8 cellular contexts compared by ENCODE assay signal in the genomic region with DNA sequence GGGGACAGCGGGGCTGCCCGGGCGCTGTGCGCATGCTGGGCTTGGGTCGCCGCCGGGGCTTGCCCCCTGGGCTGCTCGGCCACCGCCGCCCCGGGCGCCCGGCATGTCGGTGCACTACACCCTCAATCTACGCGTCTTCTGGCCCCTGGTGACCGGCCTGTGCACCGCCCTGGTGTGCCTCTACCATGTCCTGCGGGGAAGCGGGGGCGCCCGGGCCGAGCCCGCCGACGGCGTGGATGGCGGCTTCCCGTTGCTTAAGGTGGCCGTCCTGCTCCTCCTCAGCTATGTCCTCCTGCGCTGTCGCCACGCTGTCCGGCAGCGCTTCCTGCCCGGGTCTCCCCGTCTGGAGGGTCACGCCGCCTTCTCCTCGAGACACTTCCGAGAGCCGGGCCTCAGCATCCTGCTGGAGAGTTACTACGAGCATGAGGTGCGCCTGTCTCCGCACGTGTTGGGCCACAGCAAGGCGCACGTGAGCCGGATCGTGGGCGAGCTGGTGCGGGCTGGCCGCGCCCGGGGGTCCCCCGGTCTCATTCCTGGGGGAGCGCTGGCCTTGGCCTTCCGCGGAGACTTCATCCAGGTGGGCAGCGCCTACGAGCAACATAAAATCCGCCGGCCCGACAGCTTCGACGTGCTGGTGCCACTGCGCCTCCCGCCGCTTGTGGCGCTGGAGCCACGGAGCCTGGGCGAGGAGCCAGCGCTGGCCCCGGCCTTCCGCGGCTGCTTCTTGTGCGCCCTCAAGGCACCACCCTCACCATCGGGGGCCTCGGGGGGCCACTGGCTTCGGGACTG. TPM values are rescaled to one million over a fixed set of nuclear protein-coding genes. Genes with fewer than 3 reads are reported as not detected.
DNase-seq lines count a peak whose midpoint lies in the region; ATAC-seq, FAIRE-seq and TF ChIP-seq lines count a peak whose summit lies in the region.

No MANE protein-coding gene starts in this region.

- H3K27ac ChIP-seq in GM12878 (ENCODE audit: control insufficient read depth, insufficient read depth) (peak overlapping the region; percentile 61), small intestine (ENCODE audit: low read depth in 1 of 2, low read length in 1 of 2) (peak overlapping the region; percentile 90 to 95)

- no TSS peak for BruUV-seq in GM12878 (replicated peaks; lab: Mats Ljungman, UMichigan)

- peaks cover 3% of the 10 kb centered on the region; the same call in 1 of the 2 replicates for H3K79me2 ChIP-seq in GM12878 (ENCODE audit: control insufficient read depth, insufficient read depth, low read length)

- H3K4me2 ChIP-seq in GM12878 (ENCODE audit: control insufficient read depth, insufficient read depth), result peak overlapping the region; percentile 80

- RAD21 ChIA-PET in GM12878 (lab: Charles Lee; ENCODE audit: unreplicated experiment), result no interaction called here

- no peak for TF ChIP-seq RAD21 in GM12878 (IDR thresholded peaks at IDR 0.05; ENCODE audit: insufficient read depth, low read depth, low read length)

- CTCF ChIA-PET in GM12878 (lab: Yijun Ruan, JAX), result interaction anchor here (0.7 kb wide), 1 partner anchor 20 kb away, joined by 3 read pairs; no protein-coding TSS in a partner anchor

- TF ChIP-seq CTCF in GM12865 (IDR thresholded peaks at IDR 0.05; ENCODE audit: insufficient read depth, low read depth, low read length, missing control alignments), result no peak
- no peak for TF ChIP-seq CTCF in GM12878 (IDR thresholded peaks at IDR 0.05 in 2 of 3, conservative IDR thresholded peaks at IDR 0.05 in 1 of 3; ENCODE audit: control insufficient read depth in 2 of 3, extremely low read depth in 1 of 3, insufficient read depth in 1 of 3, low read depth in 3 of 3, low read length in 3 of 3)

- in situ Hi-C loops in GM12878 (cut with MboI), result no loop called here

- H3K9ac ChIP-seq in GM12878 (ENCODE audit: control insufficient read depth, insufficient read depth, low read length) (peak overlapping the region; percentile 76), iPS-15b (ENCODE audit: low read depth, low read length) (no peak overlapping the region)

- H3K27me3 ChIP-seq in GM12878 (replicated peaks in 1 of 2; ENCODE audit: control insufficient read depth in 2 of 2, insufficient read depth in 2 of 2, low read length in 1 of 2), result no peaks in the 10 kb centered on the region
- H3K27me3 ChIP-seq in iPS-15b (ENCODE audit: control insufficient read depth, insufficient read depth, low read length), result peaks cover 16% of the 10 kb centered on the region
- no peaks in the 10 kb centered on the region for H3K27me3 ChIP-seq in small intestine (ENCODE audit: control insufficient read depth in 2 of 2, insufficient read depth in 2 of 2, low read length in 2 of 2)

- H3K4me1 ChIP-seq in GM12878 (ENCODE audit: control insufficient read depth, insufficient read depth, low read length) (peaks cover 26% of the 10 kb centered on the region), iPS-15b (ENCODE audit: control insufficient read depth, insufficient read depth, low read length) (peaks cover 10% of the 10 kb centered on the region), small intestine (ENCODE audit: control insufficient read depth in 2 of 2, insufficient read depth in 1 of 2, low read depth in 1 of 2, low read length in 1 of 2) (peaks cover 0 to 15% of the 10 kb centered on the region in 2 donors)

- TF ChIP-seq POLR2A in GM12878 (IDR thresholded peaks at IDR 0.05; ENCODE audit: low read depth, low read length), result no peak

- TF ChIP-seq EP300 in GM12878 (IDR thresholded peaks at IDR 0.05; ENCODE audit: borderline replicate concordance in 1 of 2, control insufficient read depth in 1 of 2, low read depth in 2 of 2, low read length in 2 of 2), result no peak

- POLR2A ChIA-PET in GM12878 (lab: Charles Lee), result no interaction called here

- H3K9me3 ChIP-seq in GM12878 (replicated peaks; ENCODE audit: control insufficient read depth, insufficient read depth, low read length) (no peaks in the 10 kb centered on the region), iPS-15b (ENCODE audit: control insufficient read depth, insufficient read depth, low read length) (no peaks in the 10 kb centered on the region), small intestine (ENCODE audit: control insufficient read depth, low read depth) (no peaks in the 10 kb centered on the region)

- H2AFZ ChIP-seq in GM12878 (ENCODE audit: control insufficient read depth, low read depth, low read length), result peak overlapping the region; percentile 79

- SMC1A ChIA-PET in GM12878 (lab: Charles Lee; ENCODE audit: uncharacterized antibody, unreplicated experiment), result interaction anchor here (0.8 to 3.8 kb wide), 2 partner anchors 12 to 20 kb away, joined by 3 to 13 read pairs; no protein-coding TSS in a partner anchor

- H4K20me1 ChIP-seq in GM12878 (ENCODE audit: control insufficient read depth, insufficient read depth), result no peaks in the 10 kb centered on the region

- peak; percentile 77 for DNase-seq in GM12865 (ENCODE audit: low read depth)
- peak; percentile 48 for DNase-seq in HT1080 (ENCODE audit: low read depth)
- DNase-seq in GM12878 (ENCODE audit: low read depth, low spot score), result no peak
- DNase-seq in small intestine, result peak; percentile 51
- no peak for DNase-seq in stimulated activated naive CD4-positive, alpha-beta T cell treated with Interleukin-2 at 50 U/mL for 16 hours (lab: John Stamatoyannopoulos, UW)
- no peak for DNase-seq in stimulated activated CD4-positive, alpha-beta T cell treated with anti-CD3 and anti-CD28 coated beads, Interleukin-2, amount 100 ng/mL, for 48 hours

- WGBS in GM12878 (ENCODE audit: insufficient coverage, insufficient replicate concordance, low lambda C conversion rate, missing lambda C conversion rate), result 30% methylated on average over 67 of the region's 80 CpGs
- WGBS in small intestine, 3 donors, result 11 to 21% (median 15%) methylated on average over 65 to 80 of the region's 80 CpGs

- ATAC-seq in GM12878 (peak; percentile 52), HG02610 (IDR thresholded peaks at IDR 0.05; ENCODE audit: unreplicated experiment) (no peak)

- H3K4me3 ChIP-seq in GM12865 (ENCODE audit: low read depth, low read length) (peak overlapping the region; percentile 49), GM12878 (peak overlapping the region; percentile 77), iPS-15b (ENCODE audit: low read depth, low read length) (peak overlapping the region; percentile 47), small intestine (ENCODE audit: low read depth in 1 of 2, low read length in 2 of 2) (peak overlapping the region; percentile 62 to 73)

- no peaks in the 10 kb centered on the region; a peak in 1 of 4 replicates for H3K36me3 ChIP-seq in GM12878 (ENCODE audit: control insufficient read depth in 2 of 2, insufficient read depth in 2 of 2, low read length in 1 of 2)
- H3K36me3 ChIP-seq in iPS-15b (ENCODE audit: control insufficient read depth, insufficient read depth, low read length), result no peaks in the 10 kb centered on the region
- no peaks in the 10 kb centered on the region for H3K36me3 ChIP-seq in small intestine (ENCODE audit: control insufficient read depth in 2 of 2, insufficient read depth in 2 of 2, low read length in 2 of 2)

- intact Hi-C loops in GM12878 (cut with micrococcal nuclease; ENCODE audit: unreplicated experiment), result loop anchor here (2.0 kb wide), 1 partner anchor 16 kb away; no protein-coding TSS in a partner anchor

- FAIRE-seq in GM12878 (lab: Jason Lieb, UNC), result no peak
- no peak for FAIRE-seq in small intestine (lab: Jason Lieb, UNC)

RNA-seq across cellular contexts. Expression of a gene that starts 0.8 kb away (rescaled TPM):
- 22.0 and 29.0 TPM in 2 replicates for total RNA-seq in HT1080 (2014; rRNA removed; shearing (Covaris generic))
- polyA plus RNA-seq in HT1080 (2015; cell fraction: cytosol; rRNA removed), result 17.0 and 19.3 TPM in 2 replicates
- 25.6 and 28.6 TPM in 2 replicates for polyA plus RNA-seq in HT1080 (2015; cell fraction: nucleus; rRNA removed)
- 23.0 and 26.1 TPM in 2 replicates for total RNA-seq in GM12878 (2013; cell fraction: nucleolus; rRNA removed)
- 5.1 and 5.7 TPM in 2 replicates for total RNA-seq in GM12878 (2014; rRNA removed)
- total RNA-seq in GM12878 (2014; rRNA removed; fragmentation: Illumina TruSeq; extraction: Trizol), result 4.4 and 4.5 TPM in 2 replicates
- total RNA-seq in GM12878 (2021), result 14.3 and 14.7 TPM in 2 replicates
- 1.5 TPM for polyA plus RNA-seq in GM12878 (2011; ENCODE audit: low read depth)
- polyA plus RNA-seq in GM12878 (2011; rRNA removed), result 3.0 and 3.7 TPM in 2 replicates
- 2.1 and 3.3 TPM in 2 replicates for polyA plus RNA-seq in GM12878 (2011; cell fraction: cytosol; rRNA removed)
- 3.3 and 3.7 TPM in 2 replicates for polyA plus RNA-seq in GM12878 (2011; cell fraction: nucleus; rRNA removed)
- polyA plus RNA-seq in GM12878 (2012), result 2.3 and 3.1 TPM in 2 replicates
- 4.0 and 5.4 TPM in 2 replicates for polyA plus RNA-seq in GM12878 (2014; fragmentation: Illumina TruSeq; extraction: Trizol)
- polyA plus RNA-seq in GM12878 (2014; fragmentation: Nextera tagmentation; extraction: Ambion mirVana), result under 1 TPM; 0.48 to 0.68 TPM
- 4.3 and 5.1 TPM in 2 replicates for polyA plus RNA-seq in GM12878 (2014; rRNA removed)
- 1 to 10 TPM in 1 of 2 experiments, under 1 TPM in 1; 0.57 to 1.7 TPM for polyA plus RNA-seq in GM12878 (2016; fragmentation: Nextera tagmentation; extraction: Ambion mirVana)
- polyA minus RNA-seq in GM12878 (2011; rRNA and poly(A)+ RNA removed), result 3.0 and 4.4 TPM in 2 replicates
- 3.7 and 4.2 TPM in 2 replicates for polyA minus RNA-seq in GM12878 (2011; cell fraction: cytosol; rRNA and poly(A)+ RNA removed)
- polyA minus RNA-seq in GM12878 (2011; cell fraction: nucleus; rRNA and poly(A)+ RNA removed), result 3.0 and 5.2 TPM in 2 replicates
- 1 to 10 TPM; 3.6 to 7.2 (median 5.1) TPM for polyA plus RNA-seq in small intestine

RNA-seq across cellular contexts. Expression of a gene that starts 47.1 kb away (rescaled TPM):
- 17.2 and 24.6 TPM in 2 replicates for total RNA-seq in HT1080 (2014; rRNA removed; shearing (Covaris generic))
- polyA plus RNA-seq in HT1080 (2015; cell fraction: cytosol; rRNA removed), result 18.5 and 22.9 TPM in 2 replicates
- 13.5 and 18.7 TPM in 2 replicates for polyA plus RNA-seq in HT1080 (2015; cell fraction: nucleus; rRNA removed)
- total RNA-seq in GM12878 (2013; cell fraction: nucleolus; rRNA removed), result 11.8 and 19.8 TPM in 2 replicates
- 13.1 and 14.4 TPM in 2 replicates for total RNA-seq in GM12878 (2014; rRNA removed)
- total RNA-seq in GM12878 (2014; rRNA removed; fragmentation: Illumina TruSeq; extraction: Trizol), result 9.7 and 10.7 TPM in 2 replicates
- 14.6 and 16.5 TPM in 2 replicates for total RNA-seq in GM12878 (2021)
- polyA plus RNA-seq in GM12878 (2011; ENCODE audit: low read depth), result 6.8 TPM
- polyA plus RNA-seq in GM12878 (2011; rRNA removed), result 12.8 and 15.2 TPM in 2 replicates
- polyA plus RNA-seq in GM12878 (2011; cell fraction: cytosol; rRNA removed), result 9.0 and 11.9 TPM in 2 replicates
- polyA plus RNA-seq in GM12878 (2011; cell fraction: nucleus; rRNA removed), result 7.2 and 9.9 TPM in 2 replicates
- 8.8 and 9.4 TPM in 2 replicates for polyA plus RNA-seq in GM12878 (2012)
- polyA plus RNA-seq in GM12878 (2014; fragmentation: Illumina TruSeq; extraction: Trizol), result 9.2 and 11.5 TPM in 2 replicates
- polyA plus RNA-seq in GM12878 (2014; fragmentation: Nextera tagmentation; extraction: Ambion mirVana), result 1 to 10 TPM; 3.2 to 4.3 TPM
- polyA plus RNA-seq in GM12878 (2014; rRNA removed), result 18.1 and 21.9 TPM in 2 replicates
- polyA plus RNA-seq in GM12878 (2016; fragmentation: Nextera tagmentation; extraction: Ambion mirVana), result 10 to 100 TPM; 14.9 to 19.7 TPM
- 10.0 and 16.5 TPM in 2 replicates for polyA minus RNA-seq in GM12878 (2011; rRNA and poly(A)+ RNA removed)
- polyA minus RNA-seq in GM12878 (2011; cell fraction: cytosol; rRNA and poly(A)+ RNA removed), result 1.9 and 3.4 TPM in 2 replicates
- polyA minus RNA-seq in GM12878 (2011; cell fraction: nucleus; rRNA and poly(A)+ RNA removed), result 8.9 and 12.9 TPM in 2 replicates
- polyA plus RNA-seq in small intestine, result 10 to 100 TPM; 10.5 to 22.1 (median 16.5) TPM

RNA-seq across cellular contexts. Expression of a gene that starts 53.5 kb away (rescaled TPM):
- 1.0 and 1.4 TPM in 2 replicates for total RNA-seq in HT1080 (2014; rRNA removed; shearing (Covaris generic))
- polyA plus RNA-seq in HT1080 (2015; cell fraction: cytosol; rRNA removed), result 0.06 and 0.13 TPM in 2 replicates
- polyA plus RNA-seq in HT1080 (2015; cell fraction: nucleus; rRNA removed), result 0.14 and 0.27 TPM in 2 replicates
- total RNA-seq in GM12878 (2013; cell fraction: nucleolus; rRNA removed), result 24.8 and 37.1 TPM in 2 replicates
- 5.7 and 6.2 TPM in 2 replicates for total RNA-seq in GM12878 (2014; rRNA removed)
- 4.1 and 5.8 TPM in 2 replicates for total RNA-seq in GM12878 (2014; rRNA removed; fragmentation: Illumina TruSeq; extraction: Trizol)
- total RNA-seq in GM12878 (2021), result 3.8 and 4.0 TPM in 2 replicates
- 0.72 TPM for polyA plus RNA-seq in GM12878 (2011; ENCODE audit: low read depth)
- polyA plus RNA-seq in GM12878 (2011; rRNA removed), result 3.2 and 4.3 TPM in 2 replicates
- 4.5 and 6.0 TPM in 2 replicates for polyA plus RNA-seq in GM12878 (2011; cell fraction: cytosol; rRNA removed)
- polyA plus RNA-seq in GM12878 (2011; cell fraction: nucleus; rRNA removed), result 6.6 TPM in 2 replicates
- 3.6 and 5.8 TPM in 2 replicates for polyA plus RNA-seq in GM12878 (2012)
- 3.3 and 5.3 TPM in 2 replicates for polyA plus RNA-seq in GM12878 (2014; fragmentation: Illumina TruSeq; extraction: Trizol)
- polyA plus RNA-seq in GM12878 (2014; fragmentation: Nextera tagmentation; extraction: Ambion mirVana), result 10 to 100 TPM; 10.2 to 12.3 TPM
- polyA plus RNA-seq in GM12878 (2014; rRNA removed), result 5.6 and 8.2 TPM in 2 replicates
- 1 to 10 TPM; 3.7 to 4.7 TPM for polyA plus RNA-seq in GM12878 (2016; fragmentation: Nextera tagmentation; extraction: Ambion mirVana)
- polyA minus RNA-seq in GM12878 (2011; rRNA and poly(A)+ RNA removed), result 4.5 and 6.9 TPM in 2 replicates
- polyA minus RNA-seq in GM12878 (2011; cell fraction: cytosol; rRNA and poly(A)+ RNA removed), result 1.1 and 2.2 TPM in 2 replicates
- polyA minus RNA-seq in GM12878 (2011; cell fraction: nucleus; rRNA and poly(A)+ RNA removed), result 3.6 and 7.7 TPM in 2 replicates
- 1 to 10 TPM; 1.8 to 4.1 (median 2.5) TPM for polyA plus RNA-seq in small intestine

Comparison
In these comparisons a context has a peak if more than half of its experiments do, and no peak if none do; other contexts are left out.
1. DNase-seq: peak in GM12865 (single experiment), HT1080 (single experiment) and small intestine (single experiment); none in GM12878 (single experiment), stimulated activated naive CD4-positive, alpha-beta T cell treated with Interleukin-2 at 50 U/mL for 16 hours (single experiment) and stimulated activated CD4-positive, alpha-beta T cell treated with anti-CD3 and anti-CD28 coated beads, Interleukin-2, amount 100 ng/mL, for 48 hours (0 of 2).
2. Peak in every context shown above with its lines, with median percentiles within 50 percentile points of each other: H3K4me3 ChIP-seq.